Comparison of ENCODE assay signal across 13 cellular contexts in the genomic region with DNA sequence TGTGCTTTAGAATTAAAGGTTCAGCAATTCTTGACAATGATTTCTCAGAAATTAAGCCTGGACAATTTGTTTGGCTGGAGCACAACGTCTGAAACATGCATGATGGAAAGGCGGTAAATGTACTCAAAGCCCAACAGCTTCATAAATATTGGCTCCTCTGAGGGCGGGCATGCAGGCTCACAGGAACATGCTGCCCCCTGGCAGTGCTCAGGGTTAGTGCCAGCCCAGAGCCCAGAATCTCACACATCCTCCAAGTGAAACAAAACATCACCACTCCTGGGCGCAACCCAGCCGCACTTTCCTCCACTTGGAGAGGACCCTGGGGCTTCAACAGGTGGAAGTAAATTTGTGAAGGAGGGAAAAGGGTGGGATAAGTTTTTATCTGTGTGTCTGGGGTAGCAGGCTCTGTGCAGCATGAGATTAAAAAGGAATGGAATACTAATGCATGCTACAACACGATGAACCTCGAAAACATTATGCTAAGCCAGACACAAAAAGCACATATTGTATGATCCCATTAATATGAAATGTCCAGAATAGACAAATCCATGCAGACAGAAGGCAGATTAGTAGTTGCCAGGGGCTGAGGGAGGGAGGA. TPM values are rescaled to one million over a fixed set of nuclear protein-coding genes. Genes with fewer than 3 reads are reported as not detected.
DNase-seq lines count a peak whose midpoint lies in the region; FAIRE-seq and TF ChIP-seq lines count a peak whose summit lies in the region.
"Had no signal": no experiment of that assay in that cellular context is flagged by ENCODE, and none has a peak within 500 bp of the region (broad histone marks: within the 10 kb centered on the region; RNA-seq: fewer than 3 reads in every experiment).

No MANE protein-coding gene starts in this region.

- H2BK20ac ChIP-seq in H1 (ENCODE audit: low read length) = no peak overlapping the region

- no peak for DNase-seq in GM12864 (ENCODE audit: low read depth)
- peak; percentile 61 for DNase-seq in NCI-H1105 treated with DMSO at 0.1 percent for 48 hours (lab: John Stamatoyannopoulos, UW)
- DNase-seq in H1 (ENCODE audit: low read depth in 1 of 2, low spot score in 2 of 2) = peak in 1 of 2 experiments; percentile 54
- DNase-seq in progenitor cell of endocrine pancreas (ENCODE audit: low spot score, unreplicated experiment) = no peak
- no peak for DNase-seq in middle frontal gyrus (ENCODE audit: extremely low spot score, low spot score)
- no peak for DNase-seq in stimulated activated CD4-positive, alpha-beta T cell treated with anti-CD3 and anti-CD28 coated beads, Interleukin-2, amount 100 ng/mL, for 48 hours
- DNase-seq in GDM1 (lab: John Stamatoyannopoulos, UW) = no peak
- DNase-seq in activated T-helper 1 cell treated with anti-CD3 and anti-CD28 coated beads, Interleukin-12 subunit alpha, Interleukin-12 subunit beta, Interleukin-2, Interleukin-4 antibody, amounts not matched to agents 30 ng/mL and 10 ng/mL and 1 ng/mL, durations not matched to agents 14 hours and 24 hours and 36 hours (ENCODE audit: low spot score) = no peak
- DNase-seq: activated naive CD4-positive, alpha-beta T cell treated with anti-CD3 and anti-CD28 coated beads, Interleukin-2, amount 10 ng/mL, durations not matched to agents 7 days and 5 days; effector CD8-positive, alpha-beta T cell; NCI-H1694 treated with DMSO at 0.1 percent for 48 hours; T1000 had no signal

- no peak overlapping the region for H2BK120ac ChIP-seq in H1 (replicated peaks; ENCODE audit: low read depth, low read length)

- no peak for TF ChIP-seq POLR2A in H1 (IDR thresholded peaks at IDR 0.05; ENCODE audit: control extremely low read depth in 1 of 2, low read depth in 2 of 2, low read length in 2 of 2)

- no peak overlapping the region for H3K4me3 Mint-ChIP-seq in progenitor cell of endocrine pancreas (ENCODE audit: low read depth)
- no peak overlapping the region for H3K4me3 Mint-ChIP-seq in activated T-helper 1 cell treated with anti-CD3 and anti-CD28 coated beads, Interleukin-12 subunit alpha, Interleukin-12 subunit beta, Interleukin-2, Interleukin-4 antibody, amounts not matched to agents 30 ng/mL and 10 ng/mL and 1 ng/mL, durations not matched to agents 14 hours and 24 hours and 36 hours
- H3K4me3 Mint-ChIP-seq: activated naive CD4-positive, alpha-beta T cell treated with anti-CD3 and anti-CD28 coated beads, Interleukin-2, amount 10 ng/mL, durations not matched to agents 7 days and 5 days had no signal

- no peaks in the 10 kb centered on the region for H3K9me3 Mint-ChIP-seq in progenitor cell of endocrine pancreas (ENCODE audit: low read depth)
- no peaks in the 10 kb centered on the region for H3K9me3 Mint-ChIP-seq in activated T-helper 1 cell treated with anti-CD3 and anti-CD28 coated beads, Interleukin-12 subunit alpha, Interleukin-12 subunit beta, Interleukin-2, Interleukin-4 antibody, amounts not matched to agents 30 ng/mL and 10 ng/mL and 1 ng/mL, durations not matched to agents 14 hours and 24 hours and 36 hours
- H3K9me3 Mint-ChIP-seq: activated naive CD4-positive, alpha-beta T cell treated with anti-CD3 and anti-CD28 coated beads, Interleukin-2, amount 10 ng/mL, durations not matched to agents 7 days and 5 days had no signal

- peak; percentile 70 for FAIRE-seq in H1 (lab: Jason Lieb, UNC)
- FAIRE-seq: keratinocyte had no signal

- no peak overlapping the region for H3K4me3 ChIP-seq in GM12864 (ENCODE audit: low read depth, low read length)
- no peak overlapping the region for H3K4me3 ChIP-seq in H1 (ENCODE audit: extremely low read depth in 1 of 4, insufficient read depth in 2 of 4, low read depth in 3 of 4, low read length in 4 of 4)

- no peak overlapping the region for H4K5ac ChIP-seq in H1 (ENCODE audit: insufficient read length, low read depth, low read length)

- no peak overlapping the region for H3K23ac ChIP-seq in H1 (ENCODE audit: insufficient read length)

- H3K4me1 Mint-ChIP-seq in progenitor cell of endocrine pancreas (ENCODE audit: low read depth) = no peaks in the 10 kb centered on the region
- H3K4me1 Mint-ChIP-seq in activated T-helper 1 cell treated with anti-CD3 and anti-CD28 coated beads, Interleukin-12 subunit alpha, Interleukin-12 subunit beta, Interleukin-2, Interleukin-4 antibody, amounts not matched to agents 30 ng/mL and 10 ng/mL and 1 ng/mL, durations not matched to agents 14 hours and 24 hours and 36 hours (ENCODE audit: low read depth) = no peaks in the 10 kb centered on the region
- H3K4me1 Mint-ChIP-seq: activated naive CD4-positive, alpha-beta T cell treated with anti-CD3 and anti-CD28 coated beads, Interleukin-2, amount 10 ng/mL, durations not matched to agents 7 days and 5 days had no signal

- H2BK5ac ChIP-seq in H1 (ENCODE audit: low read depth, low read length) = no peak overlapping the region

- peak; percentile 28 for TF ChIP-seq CTCF in GM12864 (IDR thresholded peaks at IDR 0.05; ENCODE audit: low read depth, low read length, missing control alignments)
- TF ChIP-seq CTCF in H1 (IDR thresholded peaks at IDR 0.05; ENCODE audit: control extremely low read depth in 1 of 3, insufficient read depth in 1 of 3, low read depth in 1 of 3, low read length in 3 of 3) = peak; percentile 68 to 76 (median 73)
- peak; percentile 58 for TF ChIP-seq CTCF in progenitor cell of endocrine pancreas (IDR thresholded peaks at IDR 0.05; ENCODE audit: unreplicated experiment)

- H4K91ac ChIP-seq in H1 (replicated peaks; ENCODE audit: insufficient read length, low read length) = no peak overlapping the region

- no peaks in the 10 kb centered on the region for H3K36me3 Mint-ChIP-seq in progenitor cell of endocrine pancreas (ENCODE audit: insufficient read depth)
- H3K36me3 Mint-ChIP-seq in activated T-helper 1 cell treated with anti-CD3 and anti-CD28 coated beads, Interleukin-12 subunit alpha, Interleukin-12 subunit beta, Interleukin-2, Interleukin-4 antibody, amounts not matched to agents 30 ng/mL and 10 ng/mL and 1 ng/mL, durations not matched to agents 14 hours and 24 hours and 36 hours (ENCODE audit: low read depth) = no peaks in the 10 kb centered on the region
- H3K36me3 Mint-ChIP-seq: activated naive CD4-positive, alpha-beta T cell treated with anti-CD3 and anti-CD28 coated beads, Interleukin-2, amount 10 ng/mL, durations not matched to agents 7 days and 5 days had no signal

- CTCF ChIA-PET in H1 (lab: Charles Lee; ENCODE audit: partially characterized antibody) = interaction anchor here (0.8 to 1.8 kb wide), 11 partner anchors 13 to 569 kb away, joined by 3 to 6 read pairs (median 4); no protein-coding TSS in a partner anchor

- peak; percentile 72 to 74 for TF ChIP-seq RAD21 in H1 (IDR thresholded peaks at IDR 0.05 in 1 of 2, conservative IDR thresholded peaks at IDR 0.05 in 1 of 2; ENCODE audit: low read depth in 2 of 2, low read length in 2 of 2)

- H3K4me2 ChIP-seq in H1 (ENCODE audit: insufficient read depth in 1 of 2, low read depth in 2 of 2, low read length in 2 of 2) = no peak overlapping the region

- no peaks in the 10 kb centered on the region; the same call in 1 of the 2 replicates for H3K23me2 ChIP-seq in H1 (ENCODE audit: low read depth, low read length)

- H3K27ac Mint-ChIP-seq in progenitor cell of endocrine pancreas = no peak overlapping the region
- no peak overlapping the region for H3K27ac Mint-ChIP-seq in activated T-helper 1 cell treated with anti-CD3 and anti-CD28 coated beads, Interleukin-12 subunit alpha, Interleukin-12 subunit beta, Interleukin-2, Interleukin-4 antibody, amounts not matched to agents 30 ng/mL and 10 ng/mL and 1 ng/mL, durations not matched to agents 14 hours and 24 hours and 36 hours
- H3K27ac Mint-ChIP-seq: activated naive CD4-positive, alpha-beta T cell treated with anti-CD3 and anti-CD28 coated beads, Interleukin-2, amount 10 ng/mL, durations not matched to agents 7 days and 5 days had no signal

- POLR2A ChIA-PET in H1 (lab: Charles Lee; ENCODE audit: partially characterized antibody) = no interaction called here

- no peak overlapping the region for H3K4ac ChIP-seq in H1 (replicated peaks; ENCODE audit: insufficient read length, low read depth, low read length)

- no peak overlapping the region for H3K9ac ChIP-seq in H1 (replicated peaks in 1 of 4; ENCODE audit: extremely low read depth in 1 of 4, low read depth in 3 of 4, low read length in 3 of 4)

- no peak overlapping the region for H3K14ac ChIP-seq in H1 (ENCODE audit: insufficient read length)

- no peak overlapping the region for H3K56ac ChIP-seq in H1 (replicated peaks; ENCODE audit: insufficient read length, low read depth, low read length)

- no peak for TF ChIP-seq EP300 in H1 (IDR thresholded peaks at IDR 0.05; ENCODE audit: borderline replicate concordance in 1 of 2, low read depth in 2 of 2, low read length in 2 of 2)

- H3K4me1 ChIP-seq in H1 (replicated peaks in 1 of 4; ENCODE audit: control insufficient read depth in 3 of 4, insufficient read depth in 4 of 4, low read length in 3 of 4) = peaks cover 0 to 8% (median 3%) of the 10 kb centered on the region in 4 experiments; a peak in 4 of 7 replicates

- no peak overlapping the region for H2BK12ac ChIP-seq in H1 (ENCODE audit: low read depth, low read length)

- no peak overlapping the region for H4K8ac ChIP-seq in H1 (ENCODE audit: extremely low read depth, insufficient read depth, low read length)

- H3K79me1 ChIP-seq in H1 (ENCODE audit: low read depth, low read length) = no peaks in the 10 kb centered on the region

- intact Hi-C loops in activated T-helper 1 cell treated with anti-CD3 and anti-CD28 coated beads, Interleukin-12 subunit alpha, Interleukin-12 subunit beta, Interleukin-2, Interleukin-4 antibody, amounts not matched to agents 30 ng/mL and 10 ng/mL and 1 ng/mL, durations not matched to agents 14 hours and 24 hours and 36 hours (cut with micrococcal nuclease) = no loop called here

- H2BK15ac ChIP-seq in H1 (ENCODE audit: low read length) = no peak overlapping the region

- no peaks in the 10 kb centered on the region for H4K20me1 ChIP-seq in H1 (replicated peaks in 1 of 2; ENCODE audit: control insufficient read depth in 1 of 2, insufficient read depth in 2 of 2, low read length in 2 of 2)

- H2AFZ ChIP-seq in H1 (ENCODE audit: low read length) = no peak overlapping the region

- H2AK5ac ChIP-seq in H1 (ENCODE audit: low read depth, low read length) = no peak overlapping the region

- H3K27ac ChIP-seq in H1 (ENCODE audit: low read depth, low read length) = no peak overlapping the region

- H3K27me3 ChIP-seq in H1 (replicated peaks in 1 of 4; ENCODE audit: control insufficient read depth in 3 of 4, extremely low read depth in 1 of 4, insufficient read depth in 3 of 4, low read length in 3 of 4) = no peaks in the 10 kb centered on the region

- H3K18ac ChIP-seq in H1 (ENCODE audit: extremely low read depth, low read length) = no peak overlapping the region

- no peaks in the 10 kb centered on the region for H3K9me3 ChIP-seq in H1 (ENCODE audit: insufficient read depth in 2 of 2, low read depth in 1 of 2, low read length in 1 of 2)

- peaks cover 29% of the 10 kb centered on the region for H3K27me3 Mint-ChIP-seq in progenitor cell of endocrine pancreas
- H3K27me3 Mint-ChIP-seq in activated T-helper 1 cell treated with anti-CD3 and anti-CD28 coated beads, Interleukin-12 subunit alpha, Interleukin-12 subunit beta, Interleukin-2, Interleukin-4 antibody, amounts not matched to agents 30 ng/mL and 10 ng/mL and 1 ng/mL, durations not matched to agents 14 hours and 24 hours and 36 hours (ENCODE audit: insufficient read depth) = no peaks in the 10 kb centered on the region

- H3K36me3 ChIP-seq in H1 (ENCODE audit: control insufficient read depth in 2 of 4, insufficient read depth in 4 of 4, low read length in 3 of 4) = no peaks in the 10 kb centered on the region

- 72% methylated on average over 7 of the region's 7 CpGs; no CpG with 5 or more reads in 1 of the 2 experiments for WGBS in H1 (ENCODE audit: extremely low coverage in 1 of 2, insufficient coverage in 1 of 2, insufficient read length in 1 of 2, insufficient replicate concordance in 2 of 2, low coverage in 1 of 2, low lambda C conversion rate in 2 of 2, missing lambda C conversion rate in 1 of 2), 2 experiments

- no peaks in the 10 kb centered on the region for H3K79me2 ChIP-seq in H1 (ENCODE audit: control insufficient read depth in 1 of 2, insufficient read depth in 2 of 2, low read length in 2 of 2)

RNA-seq across cellular contexts. Expression of a gene that starts 54.1 kb away (rescaled TPM):
- total RNA-seq in H1 (2021; fragmentation: NEBNext Ultra II Directional; extraction: Animal tissue kit (Norgen Biotek cat#: 25700)) = 1.8 and 2.1 TPM in 2 replicates
- polyA plus RNA-seq in H1 (2011; rRNA removed) = 0.33 and 0.72 TPM in 2 replicates
- polyA plus RNA-seq in H1 (2011; cell fraction: cytosol; rRNA removed) = 0.30 TPM
- polyA plus RNA-seq in H1 (2011; cell fraction: nucleus; rRNA removed) = 2.6 TPM
- 0.45 to 0.87 TPM (median 0.56 TPM) in 4 replicates for polyA plus RNA-seq in H1 (2012, experiment 1 of 2)
- 0.34 TPM for polyA plus RNA-seq in H1 (2012, experiment 2 of 2)
- polyA plus RNA-seq in H1 (2013, experiment 1 of 2) = 0.41 TPM
- polyA plus RNA-seq in H1 (2013, experiment 2 of 2) = 0.40 TPM
- 2.7 and 5.2 TPM in 2 replicates for polyA minus RNA-seq in H1 (2011; rRNA and poly(A)+ RNA removed)
- 0.44 TPM for polyA minus RNA-seq in H1 (2011; cell fraction: cytosol; rRNA and poly(A)+ RNA removed)
- polyA minus RNA-seq in H1 (2011; cell fraction: nucleus; rRNA and poly(A)+ RNA removed) = 10.8 TPM
- 49.0 and 65.9 TPM in 2 replicates for total RNA-seq in progenitor cell of endocrine pancreas
- not detected in 2 replicates for total RNA-seq in activated T-helper 1 cell treated with anti-CD3 and anti-CD28 coated beads, Interleukin-12 subunit alpha, Interleukin-12 subunit beta, Interleukin-2, Interleukin-4 antibody, amounts not matched to agents 30 ng/mL and 10 ng/mL and 1 ng/mL, durations not matched to agents 14 hours and 24 hours and 36 hours
- polyA plus RNA-seq: keratinocyte had no signal

Comparison
In these comparisons a context has a peak if more than half of its experiments do, and no peak if none do; other contexts are left out.
1. RNA of a gene that starts 54.1 kb away (total RNA-seq): 49.0 to 65.9 TPM in progenitor cell of endocrine pancreas; 1.8 to 2.1 TPM in H1 and not detected in activated T-helper 1 cell treated with anti-CD3 and anti-CD28 coated beads, Interleukin-12 subunit alpha, Interleukin-12 subunit beta, Interleukin-2, Interleukin-4 antibody, amounts not matched to agents 30 ng/mL and 10 ng/mL and 1 ng/mL, durations not matched to agents 14 hours and 24 hours and 36 hours; every median in the first group is over 10 times any median in the second.
2. Peak in every context shown above with its lines, with median percentiles within 50 percentile points of each other: CTCF ChIP-seq.